Comparison of ENCODE assay signal across 1 cellular context in genomic region chr2:42913280-42913878, GRCh38.
TF ChIP-seq lines count a peak whose summit lies in the region.

No MANE protein-coding gene starts in this region.

TF ChIP-seq in K562, 482 proteins besides CTCF, POLR2A, EP300 and RAD21 (continued from another document and continues in another):
- TF ChIP-seq ZNF518B (CRISPR knock-in tag; IDR thresholded peaks at IDR 0.05) (no peak), PHB2 (IDR thresholded peaks at IDR 0.05; ENCODE audit: low read depth) (no peak), SUPT5H (IDR thresholded peaks at IDR 0.05) (no peak), ZNF644 (tag; IDR thresholded peaks at IDR 0.05; ENCODE audit: low read depth) (no peak), DPF2 (IDR thresholded peaks at IDR 0.05) (peak; percentile 95), NR1H2 (CRISPR knock-in tag; IDR thresholded peaks at IDR 0.05) (no peak), ZNF318 (IDR thresholded peaks at IDR 0.05; ENCODE audit: borderline replicate concordance in 1 of 2, low read depth in 1 of 2) (no peak), ZNF668 (CRISPR knock-in tag; IDR thresholded peaks at IDR 0.05) (no peak), GABPB1 (CRISPR knock-in tag; IDR thresholded peaks at IDR 0.05) (no peak), E2F6 (IDR thresholded peaks at IDR 0.05; ENCODE audit: borderline replicate concordance in 1 of 2, extremely low read depth in 1 of 2, insufficient read depth in 1 of 2, insufficient read length in 1 of 2, low read depth in 1 of 2, low read length in 1 of 2, poor library complexity in 1 of 2, severe bottlenecking in 1 of 2) (no peak), POLR3G (IDR thresholded peaks at IDR 0.05; ENCODE audit: extremely low read depth, insufficient read length, insufficient replicate concordance) (no peak), ZNF507 (tag; conservative IDR thresholded peaks at IDR 0.05) (no peak), NONO (IDR thresholded peaks at IDR 0.05; ENCODE audit: low read depth in 2 of 2, low read length in 1 of 2) (no peak), CSDE1 (IDR thresholded peaks at IDR 0.05) (no peak), ZZZ3 (IDR thresholded peaks at IDR 0.05) (no peak), SMARCB1 (IDR thresholded peaks at IDR 0.05; ENCODE audit: insufficient read length, low read depth) (no peak), POLR2B (IDR thresholded peaks at IDR 0.05; ENCODE audit: low read depth, partially characterized antibody) (no peak), FOS (IDR thresholded peaks at IDR 0.05; ENCODE audit: extremely low read depth, insufficient read length) (peak; percentile 14), ZNF143 (CRISPR knock-in tag; IDR thresholded peaks at IDR 0.05) (no peak), PBX2 (CRISPR knock-in tag; IDR thresholded peaks at IDR 0.05; ENCODE audit: low read depth) (no peak), PBX2 (tag; conservative IDR thresholded peaks at IDR 0.05; ENCODE audit: low read depth) (peak; percentile 73), NCOA1 (IDR thresholded peaks at IDR 0.05; ENCODE audit: low read depth) (no peak), ZNF780A (CRISPR knock-in tag; IDR thresholded peaks at IDR 0.05) (no peak), ZNF224 (CRISPR knock-in tag; IDR thresholded peaks at IDR 0.05) (no peak), COPS2 (conservative IDR thresholded peaks at IDR 0.05) (no peak), HLTF (IDR thresholded peaks at IDR 0.05) (no peak), PRPF4 (IDR thresholded peaks at IDR 0.05; ENCODE audit: insufficient read depth, low read depth, low read length, poor library complexity, severe bottlenecking) (no peak), PHF8 (IDR thresholded peaks at IDR 0.05; ENCODE audit: borderline replicate concordance, low read length) (no peak), HMGN3 (IDR thresholded peaks at IDR 0.05; ENCODE audit: borderline replicate concordance, extremely low read depth, insufficient read length, low read depth, low read length) (no peak), ZNF280A (IDR thresholded peaks at IDR 0.05; ENCODE audit: low read depth, partially characterized antibody) (no peak), USF1 (CRISPR knock-in tag; IDR thresholded peaks at IDR 0.05) (no peak), ZHX1 (conservative IDR thresholded peaks at IDR 0.05; ENCODE audit: low read length) (no peak), CREM (IDR thresholded peaks at IDR 0.05; ENCODE audit: low read depth) (peak; percentile 48; the same call in 1 of the 2 replicates), HNRNPLL (IDR thresholded peaks at IDR 0.05; ENCODE audit: low read depth, low read length, poor library complexity, severe bottlenecking) (no peak), ZNF699 (CRISPR knock-in tag; IDR thresholded peaks at IDR 0.05; ENCODE audit: insufficient replicate concordance) (no peak), KLF13 (tag; IDR thresholded peaks at IDR 0.05; ENCODE audit: borderline replicate concordance, low read depth) (no peak), KLF6 (CRISPR knock-in tag; IDR thresholded peaks at IDR 0.05; ENCODE audit: borderline replicate concordance) (no peak), ARID1B (IDR thresholded peaks at IDR 0.05) (peak; percentile 91), TRIM28 (IDR thresholded peaks at IDR 0.05) (no peak), CAMTA2 (CRISPR knock-in tag; conservative IDR thresholded peaks at IDR 0.05) (no peak), BACH1 (tag; IDR thresholded peaks at IDR 0.05) (no peak; the same call in 1 of the 2 replicates), NFE2 (IDR thresholded peaks at IDR 0.05; ENCODE audit: low read depth) (peak; percentile 33; the same call in 1 of the 2 replicates), HEY1 (CRISPR knock-in tag; IDR thresholded peaks at IDR 0.05; ENCODE audit: borderline replicate concordance) (no peak), ZNF263 (CRISPR knock-in tag; IDR thresholded peaks at IDR 0.05; ENCODE audit: borderline replicate concordance) (no peak), TARDBP (IDR thresholded peaks at IDR 0.05) (no peak), CREBBP (IDR thresholded peaks at IDR 0.05; ENCODE audit: low read depth, low read length) (no peak), HDAC6 (IDR thresholded peaks at IDR 0.05; ENCODE audit: low read depth, low read length) (no peak), MTA2 (IDR thresholded peaks at IDR 0.05; ENCODE audit: low read depth) (0 out of 2 replicates have a peak, but pooled peaks have one; percentile 20), ZFX (CRISPR knock-in tag; IDR thresholded peaks at IDR 0.05) (no peak), MCM5 (IDR thresholded peaks at IDR 0.05; ENCODE audit: low read depth) (no peak)
